1 cellular context compared by ENCODE assay signal in genomic region chr1:32773764-32774463, GRCh38.
TF ChIP-seq lines count a peak whose summit lies in the region.

No MANE protein-coding gene starts in this region.

TF ChIP-seq in K562, 482 proteins besides CTCF, POLR2A, EP300 and RAD21 (continued from another document and continues in another):
- no peak for TF ChIP-seq ZFP91 (CRISPR knock-in tag; IDR thresholded peaks at IDR 0.05)
- peak; percentile 23; the same call in 1 of the 2 replicates for TF ChIP-seq ESRRA (IDR thresholded peaks at IDR 0.05; ENCODE audit: borderline replicate concordance, low read depth)
- TF ChIP-seq EGR1 (conservative IDR thresholded peaks at IDR 0.05) = peak; percentile 59
- TF ChIP-seq ZBTB9 (CRISPR knock-in tag; IDR thresholded peaks at IDR 0.05) = 0 out of 2 replicates have a peak, but pooled peaks have one; percentile 23
- TF ChIP-seq ATF7 (IDR thresholded peaks at IDR 0.05) = 0 out of 2 replicates have a peak, but pooled peaks have one; percentile 19
- peak; percentile 94 for TF ChIP-seq POLR2AphosphoS2 (IDR thresholded peaks at IDR 0.05; ENCODE audit: low read length)
- TF ChIP-seq ZNF780A (CRISPR knock-in tag; IDR thresholded peaks at IDR 0.05) = peak; percentile 61; the same call in 1 of the 2 replicates
- TF ChIP-seq E2F8 (IDR thresholded peaks at IDR 0.05; ENCODE audit: low read depth, partially characterized antibody) = peak; percentile 84
- TF ChIP-seq IRF9 (tag; IDR thresholded peaks at IDR 0.05) = no peak
- peak; percentile 53; the same call in 1 of the 2 replicates for TF ChIP-seq POLR2AphosphoS5 (IDR thresholded peaks at IDR 0.05; ENCODE audit: control insufficient read depth, insufficient read depth, low read depth, low read length)
- TF ChIP-seq PHTF2 (CRISPR knock-in tag; IDR thresholded peaks at IDR 0.05) = 0 out of 2 replicates have a peak, but pooled peaks have one; percentile 58
- TF ChIP-seq ARID4B (CRISPR knock-in tag; IDR thresholded peaks at IDR 0.05) = 0 out of 2 replicates have a peak, but pooled peaks have one; percentile 40
- no peak for TF ChIP-seq ZNF280A (IDR thresholded peaks at IDR 0.05; ENCODE audit: low read depth, partially characterized antibody)
- peak; percentile 25; the same call in 1 of the 2 replicates for TF ChIP-seq DNMT1 (IDR thresholded peaks at IDR 0.05)
- TF ChIP-seq RHOXF2B (CRISPR knock-in tag; conservative IDR thresholded peaks at IDR 0.05) = no peak
- peak; percentile 19; the same call in 1 of the 2 replicates for TF ChIP-seq ATF4 (CRISPR knock-in tag; IDR thresholded peaks at IDR 0.05)
- TF ChIP-seq ZBTB2 (IDR thresholded peaks at IDR 0.05) = no peak
- TF ChIP-seq CREB3 (tag; conservative IDR thresholded peaks at IDR 0.05; ENCODE audit: low read depth) = no peak
- TF ChIP-seq NFXL1 (CRISPR knock-in tag; IDR thresholded peaks at IDR 0.05) = peak; percentile 48; the same call in 1 of the 2 replicates
- peak; percentile 32 for TF ChIP-seq MEIS2 (IDR thresholded peaks at IDR 0.05; ENCODE audit: partially characterized antibody)
- TF ChIP-seq ZNF518B (CRISPR knock-in tag; IDR thresholded peaks at IDR 0.05) = peak; percentile 70; the same call in 1 of the 2 replicates
- peak; percentile 27; the same call in 1 of the 2 replicates for TF ChIP-seq PKNOX1 (IDR thresholded peaks at IDR 0.05)
- TF ChIP-seq PRDM10 (IDR thresholded peaks at IDR 0.05; ENCODE audit: partially characterized antibody) = peak; percentile 20
